20 cellular contexts compared by ENCODE assay signal in genomic region chr11:120884290-120885020, GRCh38.
"Had no signal": no experiment of that assay in that cellular context is flagged by ENCODE, and none has a peak within 500 bp of the region (broad histone marks: within the 10 kb centered on the region; RNA-seq: fewer than 3 reads in every experiment).

No MANE protein-coding gene starts in this region.

- DNase-seq: activated B cell treated with CpG ODN at 0.5 μM for 24 hours; activated CD4-positive, alpha-beta T cell treated with anti-CD3 and anti-CD28 coated beads for 4 hours; activated CD4-positive, alpha-beta T cell treated with anti-CD3 and anti-CD28 coated beads, Interleukin-2, amount 50 U/mL, for 48 hours; activated CD8-positive, alpha-beta memory T cell treated with anti-CD3 and anti-CD28 coated beads, Interleukin-2, amount 50 U/mL, for 48 hours; activated naive CD4-positive, alpha-beta T cell; activated T-cell treated with anti-CD3 and anti-CD28 coated beads, Interleukin-2, amount 50 U/mL, for 4 hours; cortex of kidney; foreskin melanocyte; immature natural killer cell; left lung; stimulated activated CD4-positive, alpha-beta T cell treated with anti-CD3 and anti-CD28 coated beads, Interleukin-2, amount 100 ng/mL, for 24 hours; stomach; T-helper 9 cell; transverse colon had no signal

- H3K9me3 ChIP-seq: adrenal gland, left lung, right lobe of liver, suprapubic skin, transverse colon had no signal

- ATAC-seq: activated T-cell treated with anti-CD3 and anti-CD28 coated beads, Interleukin-2, amount 50 U/mL, for 4 hours; stimulated activated memory B cell treated with anti-CD40 and anti-IgM and Interleukin-4, amounts not matched to agents 10 μg/mL and 1 μg/mL and 100 μg/mL, for 72 hours had no signal

- H3K4me3 ChIP-seq: adrenal gland, left lung, lung, right lobe of liver, skin epidermis, stomach, suprapubic skin, transverse colon had no signal

- H3K27me3 ChIP-seq: adrenal gland, right lobe of liver had no signal

- H3K4me1 ChIP-seq: left lung, right lobe of liver, stomach, transverse colon had no signal

- H3K36me3 ChIP-seq: adrenal gland, left lung, right lobe of liver, stomach, suprapubic skin, transverse colon had no signal

- H3K27ac ChIP-seq: left lung, right lobe of liver, suprapubic skin, transverse colon had no signal
